1 cellular context compared by ENCODE assay signal in the genomic region with DNA sequence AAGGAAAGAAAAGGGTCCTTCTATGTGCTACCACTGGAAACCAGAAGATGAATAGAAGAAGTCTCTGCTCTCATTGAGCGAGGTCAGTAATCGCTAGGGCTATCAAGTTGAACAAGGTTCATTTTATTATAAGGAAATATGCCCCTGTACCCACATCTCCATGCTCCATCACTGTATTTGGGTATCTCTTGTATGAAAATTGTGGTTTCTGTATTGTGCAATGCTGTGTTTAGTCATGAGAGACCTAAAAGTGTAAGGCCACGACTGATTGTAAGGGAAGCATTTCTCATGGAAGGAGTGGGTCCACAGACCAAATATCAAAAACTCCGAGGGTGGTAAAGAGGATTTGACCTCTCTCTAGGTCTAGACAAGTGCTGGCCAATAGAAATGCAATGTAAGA.
TF ChIP-seq lines count a peak whose summit lies in the region.

No MANE protein-coding gene starts in this region.

TF ChIP-seq in H1, 55 proteins besides CTCF, POLR2A, EP300 and RAD21 (continued from another document):
- TF ChIP-seq SP4 (IDR thresholded peaks at IDR 0.05; ENCODE audit: low read length) (no peak), EZH2 (IDR thresholded peaks at IDR 0.05; ENCODE audit: low read depth, low read length, severe bottlenecking) (no peak)
